1 cellular context compared by ENCODE assay signal in genomic region chr19:35042056-35042730, GRCh38.
TF ChIP-seq lines count a peak whose summit lies in the region.

No MANE protein-coding gene starts in this region.

TF ChIP-seq in HepG2, 621 proteins besides CTCF, POLR2A, EP300 and RAD21 (continued from another document and continues in another):
- TF ChIP-seq CCAR2 (optimal IDR thresholded peaks at IDR 0.05; ENCODE audit: low read depth, low read length) (no peak), ZSCAN31 (CRISPR knock-in tag; IDR thresholded peaks at IDR 0.05; ENCODE audit: low read depth) (peak; percentile 53), EEA1 (CRISPR knock-in tag; IDR thresholded peaks at IDR 0.05; ENCODE audit: borderline replicate concordance) (no peak), ZNF713 (CRISPR knock-in tag; IDR thresholded peaks at IDR 0.05) (peak; percentile 36; the same call in 1 of the 2 replicates), ZEB1 (IDR thresholded peaks at IDR 0.05; ENCODE audit: insufficient replicate concordance, low read depth) (no peak), ZNF343 (CRISPR knock-in tag; IDR thresholded peaks at IDR 0.05) (no peak), KIAA2018 (CRISPR knock-in tag; IDR thresholded peaks at IDR 0.05; ENCODE audit: borderline replicate concordance) (no peak), CERS6 (CRISPR knock-in tag; IDR thresholded peaks at IDR 0.05) (no peak), MBD4 (IDR thresholded peaks at IDR 0.05; ENCODE audit: borderline replicate concordance, low read length) (no peak), ZNF3 (CRISPR knock-in tag; IDR thresholded peaks at IDR 0.05) (no peak), POLR2AphosphoS5 (IDR thresholded peaks at IDR 0.05; ENCODE audit: low read depth, low read length) (peak; percentile 86), SALL1 (CRISPR knock-in tag; IDR thresholded peaks at IDR 0.05) (peak; percentile 64), ZNF747 (CRISPR knock-in tag; IDR thresholded peaks at IDR 0.05; ENCODE audit: borderline replicate concordance) (peak; percentile 55; the same call in 1 of the 2 replicates), FOXO4 (CRISPR knock-in tag; conservative IDR thresholded peaks at IDR 0.05) (no peak), HHEX (CRISPR knock-in tag; IDR thresholded peaks at IDR 0.05) (no peak), TFAP4 (IDR thresholded peaks at IDR 0.05; ENCODE audit: borderline replicate concordance, low read depth) (peak; percentile 69; the same call in 1 of the 2 replicates), TAF15 (IDR thresholded peaks at IDR 0.05; ENCODE audit: low read depth, low read length, poor library complexity, severe bottlenecking) (no peak), ONECUT2 (CRISPR knock-in tag; IDR thresholded peaks at IDR 0.05) (0 out of 2 replicates have a peak, but pooled peaks have one; percentile 33), ZNF33A (CRISPR knock-in tag; IDR thresholded peaks at IDR 0.05; ENCODE audit: borderline replicate concordance) (no peak), NFKBIZ (CRISPR knock-in tag; IDR thresholded peaks at IDR 0.05) (0 out of 2 replicates have a peak, but pooled peaks have one; percentile 6), ZNF652 (CRISPR knock-in tag; IDR thresholded peaks at IDR 0.05; ENCODE audit: borderline replicate concordance, low read depth) (peak; percentile 28; the same call in 1 of the 2 replicates), ZNF572 (CRISPR knock-in tag; IDR thresholded peaks at IDR 0.05) (no peak), SKI (IDR thresholded peaks at IDR 0.05; ENCODE audit: partially characterized antibody) (peak; percentile 10), BRD4 (CRISPR knock-in tag; IDR thresholded peaks at IDR 0.05) (peak; percentile 91)
- TF ChIP-seq, protein P1, sequence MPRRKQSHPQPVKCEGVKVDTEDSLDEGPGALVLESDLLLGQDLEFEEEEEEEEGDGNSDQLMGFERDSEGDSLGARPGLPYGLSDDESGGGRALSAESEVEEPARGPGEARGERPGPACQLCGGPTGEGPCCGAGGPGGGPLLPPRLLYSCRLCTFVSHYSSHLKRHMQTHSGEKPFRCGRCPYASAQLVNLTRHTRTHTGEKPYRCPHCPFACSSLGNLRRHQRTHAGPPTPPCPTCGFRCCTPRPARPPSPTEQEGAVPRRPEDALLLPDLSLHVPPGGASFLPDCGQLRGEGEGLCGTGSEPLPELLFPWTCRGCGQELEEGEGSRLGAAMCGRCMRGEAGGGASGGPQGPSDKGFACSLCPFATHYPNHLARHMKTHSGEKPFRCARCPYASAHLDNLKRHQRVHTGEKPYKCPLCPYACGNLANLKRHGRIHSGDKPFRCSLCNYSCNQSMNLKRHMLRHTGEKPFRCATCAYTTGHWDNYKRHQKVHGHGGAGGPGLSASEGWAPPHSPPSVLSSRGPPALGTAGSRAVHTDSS (CRISPR knock-in tag; conservative IDR thresholded peaks at IDR 0.05), result no peak
- TF ChIP-seq, protein P2, sequence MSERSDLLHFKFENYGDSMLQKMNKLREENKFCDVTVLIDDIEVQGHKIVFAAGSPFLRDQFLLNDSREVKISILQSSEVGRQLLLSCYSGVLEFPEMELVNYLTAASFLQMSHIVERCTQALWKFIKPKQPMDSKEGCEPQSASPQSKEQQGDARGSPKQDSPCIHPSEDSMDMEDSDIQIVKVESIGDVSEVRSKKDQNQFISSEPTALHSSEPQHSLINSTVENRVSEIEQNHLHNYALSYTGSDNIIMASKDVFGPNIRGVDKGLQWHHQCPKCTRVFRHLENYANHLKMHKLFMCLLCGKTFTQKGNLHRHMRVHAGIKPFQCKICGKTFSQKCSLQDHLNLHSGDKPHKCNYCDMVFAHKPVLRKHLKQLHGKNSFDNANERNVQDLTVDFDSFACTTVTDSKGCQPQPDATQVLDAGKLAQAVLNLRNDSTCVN (CRISPR knock-in tag; IDR thresholded peaks at IDR 0.05; ENCODE audit: borderline replicate concordance), result peak; percentile 73
- TF ChIP-seq, protein P3, sequence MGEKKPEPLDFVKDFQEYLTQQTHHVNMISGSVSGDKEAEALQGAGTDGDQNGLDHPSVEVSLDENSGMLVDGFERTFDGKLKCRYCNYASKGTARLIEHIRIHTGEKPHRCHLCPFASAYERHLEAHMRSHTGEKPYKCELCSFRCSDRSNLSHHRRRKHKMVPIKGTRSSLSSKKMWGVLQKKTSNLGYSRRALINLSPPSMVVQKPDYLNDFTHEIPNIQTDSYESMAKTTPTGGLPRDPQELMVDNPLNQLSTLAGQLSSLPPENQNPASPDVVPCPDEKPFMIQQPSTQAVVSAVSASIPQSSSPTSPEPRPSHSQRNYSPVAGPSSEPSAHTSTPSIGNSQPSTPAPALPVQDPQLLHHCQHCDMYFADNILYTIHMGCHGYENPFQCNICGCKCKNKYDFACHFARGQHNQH (CRISPR knock-in tag; IDR thresholded peaks at IDR 0.05), result peak; percentile 52; the same call in 1 of the 2 replicates
- TF ChIP-seq, protein P4, sequence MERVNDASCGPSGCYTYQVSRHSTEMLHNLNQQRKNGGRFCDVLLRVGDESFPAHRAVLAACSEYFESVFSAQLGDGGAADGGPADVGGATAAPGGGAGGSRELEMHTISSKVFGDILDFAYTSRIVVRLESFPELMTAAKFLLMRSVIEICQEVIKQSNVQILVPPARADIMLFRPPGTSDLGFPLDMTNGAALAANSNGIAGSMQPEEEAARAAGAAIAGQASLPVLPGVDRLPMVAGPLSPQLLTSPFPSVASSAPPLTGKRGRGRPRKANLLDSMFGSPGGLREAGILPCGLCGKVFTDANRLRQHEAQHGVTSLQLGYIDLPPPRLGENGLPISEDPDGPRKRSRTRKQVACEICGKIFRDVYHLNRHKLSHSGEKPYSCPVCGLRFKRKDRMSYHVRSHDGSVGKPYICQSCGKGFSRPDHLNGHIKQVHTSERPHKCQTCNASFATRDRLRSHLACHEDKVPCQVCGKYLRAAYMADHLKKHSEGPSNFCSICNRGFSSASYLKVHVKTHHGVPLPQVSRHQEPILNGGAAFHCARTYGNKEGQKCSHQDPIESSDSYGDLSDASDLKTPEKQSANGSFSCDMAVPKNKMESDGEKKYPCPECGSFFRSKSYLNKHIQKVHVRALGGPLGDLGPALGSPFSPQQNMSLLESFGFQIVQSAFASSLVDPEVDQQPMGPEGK (CRISPR knock-in tag; IDR thresholded peaks at IDR 0.05), result peak; percentile 99
- TF ChIP-seq, protein P5, sequence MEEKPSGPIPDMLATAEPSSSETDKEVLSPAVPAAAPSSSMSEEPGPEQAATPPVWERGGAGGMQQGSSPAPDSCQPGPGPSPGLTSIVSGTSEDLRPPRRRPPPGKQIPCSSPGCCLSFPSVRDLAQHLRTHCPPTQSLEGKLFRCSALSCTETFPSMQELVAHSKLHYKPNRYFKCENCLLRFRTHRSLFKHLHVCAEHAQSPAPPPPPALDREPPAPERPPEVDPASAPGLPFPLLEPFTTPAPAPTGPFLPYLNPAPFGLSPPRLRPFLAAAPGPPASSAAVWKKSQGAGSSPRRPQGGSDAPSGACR (CRISPR knock-in tag; IDR thresholded peaks at IDR 0.05), result peak; percentile 88
- TF ChIP-seq, protein P6, sequence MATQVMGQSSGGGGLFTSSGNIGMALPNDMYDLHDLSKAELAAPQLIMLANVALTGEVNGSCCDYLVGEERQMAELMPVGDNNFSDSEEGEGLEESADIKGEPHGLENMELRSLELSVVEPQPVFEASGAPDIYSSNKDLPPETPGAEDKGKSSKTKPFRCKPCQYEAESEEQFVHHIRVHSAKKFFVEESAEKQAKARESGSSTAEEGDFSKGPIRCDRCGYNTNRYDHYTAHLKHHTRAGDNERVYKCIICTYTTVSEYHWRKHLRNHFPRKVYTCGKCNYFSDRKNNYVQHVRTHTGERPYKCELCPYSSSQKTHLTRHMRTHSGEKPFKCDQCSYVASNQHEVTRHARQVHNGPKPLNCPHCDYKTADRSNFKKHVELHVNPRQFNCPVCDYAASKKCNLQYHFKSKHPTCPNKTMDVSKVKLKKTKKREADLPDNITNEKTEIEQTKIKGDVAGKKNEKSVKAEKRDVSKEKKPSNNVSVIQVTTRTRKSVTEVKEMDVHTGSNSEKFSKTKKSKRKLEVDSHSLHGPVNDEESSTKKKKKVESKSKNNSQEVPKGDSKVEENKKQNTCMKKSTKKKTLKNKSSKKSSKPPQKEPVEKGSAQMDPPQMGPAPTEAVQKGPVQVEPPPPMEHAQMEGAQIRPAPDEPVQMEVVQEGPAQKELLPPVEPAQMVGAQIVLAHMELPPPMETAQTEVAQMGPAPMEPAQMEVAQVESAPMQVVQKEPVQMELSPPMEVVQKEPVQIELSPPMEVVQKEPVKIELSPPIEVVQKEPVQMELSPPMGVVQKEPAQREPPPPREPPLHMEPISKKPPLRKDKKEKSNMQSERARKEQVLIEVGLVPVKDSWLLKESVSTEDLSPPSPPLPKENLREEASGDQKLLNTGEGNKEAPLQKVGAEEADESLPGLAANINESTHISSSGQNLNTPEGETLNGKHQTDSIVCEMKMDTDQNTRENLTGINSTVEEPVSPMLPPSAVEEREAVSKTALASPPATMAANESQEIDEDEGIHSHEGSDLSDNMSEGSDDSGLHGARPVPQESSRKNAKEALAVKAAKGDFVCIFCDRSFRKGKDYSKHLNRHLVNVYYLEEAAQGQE (IDR thresholded peaks at IDR 0.05; ENCODE audit: borderline replicate concordance in 1 of 2, low read depth in 1 of 2, low read length in 2 of 2), result no peak
